Comparison of ENCODE assay signal across 6 cellular contexts in genomic region chr17:4708436-4708835, GRCh38. TPM values are rescaled to one million over a fixed set of nuclear protein-coding genes. Genes with fewer than 3 reads are reported as not detected.
DNase-seq lines count a peak whose midpoint lies in the region; ATAC-seq and TF ChIP-seq lines count a peak whose summit lies in the region.

No MANE protein-coding gene starts in this region.

- DNase-seq in activated T-cell treated with anti-CD3 and anti-CD28 coated beads for 24 hours (ENCODE audit: low read depth) (peak; percentile 46), AML-193 (lab: John Stamatoyannopoulos, UW) (no peak)
- no peak for DNase-seq in activated T-cell treated with anti-CD3 and anti-CD28 coated beads, Interleukin-2, amount 50 U/mL, for 4 hours
- DNase-seq in activated T-helper 2 cell treated with anti-CD3 and anti-CD28 coated beads, Interferon-gamma antibody, Interleukin-2, Interleukin-4, amounts not matched to agents 10 μg/mL and 5 μg/mL and 100 μg/mL, durations not matched to agents 14 hours and 24 hours and 36 hours (ENCODE audit: low spot score), result peak; percentile 66
- peak; percentile 74 to 84 for DNase-seq in stimulated activated naive CD8-positive, alpha-beta T cell treated with anti-CD3 and anti-CD28 coated beads, Interleukin-15, amount 100 ng/mL, for 72 hours

- no peaks in the 10 kb centered on the region for H3K27me3 Mint-ChIP-seq in activated T-cell treated with anti-CD3 and anti-CD28 coated beads, Interleukin-2, amount 50 U/mL, for 4 hours (ENCODE audit: low read depth)
- no peaks in the 10 kb centered on the region for H3K27me3 Mint-ChIP-seq in activated T-helper 2 cell treated with anti-CD3 and anti-CD28 coated beads, Interferon-gamma antibody, Interleukin-2, Interleukin-4, amounts not matched to agents 10 μg/mL and 5 μg/mL and 100 μg/mL, durations not matched to agents 14 hours and 24 hours and 36 hours (ENCODE audit: low read depth)
- H3K27me3 Mint-ChIP-seq in stimulated activated naive CD8-positive, alpha-beta T cell treated with anti-CD3 and anti-CD28 coated beads, Interleukin-15, amount 100 ng/mL, for 72 hours, result no peaks in the 10 kb centered on the region

- no peaks in the 10 kb centered on the region for H3K9me3 Mint-ChIP-seq in activated T-cell treated with anti-CD3 and anti-CD28 coated beads, Interleukin-2, amount 50 U/mL, for 4 hours
- H3K9me3 Mint-ChIP-seq in activated T-helper 2 cell treated with anti-CD3 and anti-CD28 coated beads, Interferon-gamma antibody, Interleukin-2, Interleukin-4, amounts not matched to agents 10 μg/mL and 5 μg/mL and 100 μg/mL, durations not matched to agents 14 hours and 24 hours and 36 hours, result no peaks in the 10 kb centered on the region
- H3K9me3 Mint-ChIP-seq in stimulated activated naive CD8-positive, alpha-beta T cell treated with anti-CD3 and anti-CD28 coated beads, Interleukin-15, amount 100 ng/mL, for 72 hours, result peaks cover 0 to 4% of the 10 kb centered on the region in 2 donors

- H3K27ac Mint-ChIP-seq in activated T-helper 2 cell treated with anti-CD3 and anti-CD28 coated beads, Interferon-gamma antibody, Interleukin-2, Interleukin-4, amounts not matched to agents 10 μg/mL and 5 μg/mL and 100 μg/mL, durations not matched to agents 14 hours and 24 hours and 36 hours, result no peak overlapping the region
- peak overlapping the region; percentile 21 to 77 for H3K27ac Mint-ChIP-seq in stimulated activated naive CD8-positive, alpha-beta T cell treated with anti-CD3 and anti-CD28 coated beads, Interleukin-15, amount 100 ng/mL, for 72 hours

- intact Hi-C loops in activated T-helper 2 cell treated with anti-CD3 and anti-CD28 coated beads, Interferon-gamma antibody, Interleukin-2, Interleukin-4, amounts not matched to agents 10 μg/mL and 5 μg/mL and 100 μg/mL, durations not matched to agents 14 hours and 24 hours and 36 hours (cut with micrococcal nuclease), result loop anchor here (10.0 kb wide), 2 partner anchors 144 to 196 kb away; partner anchors contain the start of genes CHRNE and GGT6

- no peak for TF ChIP-seq POLR2A in GM18505 (IDR thresholded peaks at IDR 0.05; ENCODE audit: borderline replicate concordance, extremely low read depth, insufficient read depth, insufficient read length)

- H3K4me3 Mint-ChIP-seq in activated T-cell treated with anti-CD3 and anti-CD28 coated beads, Interleukin-2, amount 50 U/mL, for 4 hours, result no peak overlapping the region
- H3K4me3 Mint-ChIP-seq in activated T-helper 2 cell treated with anti-CD3 and anti-CD28 coated beads, Interferon-gamma antibody, Interleukin-2, Interleukin-4, amounts not matched to agents 10 μg/mL and 5 μg/mL and 100 μg/mL, durations not matched to agents 14 hours and 24 hours and 36 hours (ENCODE audit: low read depth), result no peak overlapping the region
- H3K4me3 Mint-ChIP-seq in stimulated activated naive CD8-positive, alpha-beta T cell treated with anti-CD3 and anti-CD28 coated beads, Interleukin-15, amount 100 ng/mL, for 72 hours, result peak overlapping the region; percentile 52 to 60

- H3K4me1 Mint-ChIP-seq in activated T-cell treated with anti-CD3 and anti-CD28 coated beads, Interleukin-2, amount 50 U/mL, for 4 hours (ENCODE audit: low read depth), result peaks cover 37% of the 10 kb centered on the region
- H3K4me1 Mint-ChIP-seq in activated T-helper 2 cell treated with anti-CD3 and anti-CD28 coated beads, Interferon-gamma antibody, Interleukin-2, Interleukin-4, amounts not matched to agents 10 μg/mL and 5 μg/mL and 100 μg/mL, durations not matched to agents 14 hours and 24 hours and 36 hours (ENCODE audit: low read depth), result peaks cover 38% of the 10 kb centered on the region
- H3K4me1 Mint-ChIP-seq in stimulated activated naive CD8-positive, alpha-beta T cell treated with anti-CD3 and anti-CD28 coated beads, Interleukin-15, amount 100 ng/mL, for 72 hours, result peaks cover 61% of the 10 kb centered on the region

- peaks cover 2% of the 10 kb centered on the region for H3K36me3 Mint-ChIP-seq in activated T-cell treated with anti-CD3 and anti-CD28 coated beads, Interleukin-2, amount 50 U/mL, for 4 hours (ENCODE audit: insufficient read depth)
- peaks cover 23% of the 10 kb centered on the region for H3K36me3 Mint-ChIP-seq in activated T-helper 2 cell treated with anti-CD3 and anti-CD28 coated beads, Interferon-gamma antibody, Interleukin-2, Interleukin-4, amounts not matched to agents 10 μg/mL and 5 μg/mL and 100 μg/mL, durations not matched to agents 14 hours and 24 hours and 36 hours (ENCODE audit: low read depth)

- ATAC-seq in activated T-cell treated with anti-CD3 and anti-CD28 coated beads, Interleukin-2, amount 50 U/mL, for 4 hours, result no peak
- ATAC-seq in stimulated activated naive CD8-positive, alpha-beta T cell treated with anti-CD3 and anti-CD28 coated beads, Interleukin-15, amount 100 ng/mL, for 72 hours, result no peak
- no peak for ATAC-seq in GM18505 (IDR thresholded peaks at IDR 0.05; ENCODE audit: unreplicated experiment)

RNA-seq across cellular contexts. Expression of gene ARRB2, which starts 2.0 kb away (rescaled TPM):
- 10 to 100 TPM; 89.7 to 99.4 (median 94.7) TPM for total RNA-seq in activated T-cell treated with anti-CD3 and anti-CD28 coated beads, Interleukin-2, amount 50 U/mL, for 4 hours
- 226 and 231 TPM in 2 replicates for total RNA-seq in activated T-helper 2 cell treated with anti-CD3 and anti-CD28 coated beads, Interferon-gamma antibody, Interleukin-2, Interleukin-4, amounts not matched to agents 10 μg/mL and 5 μg/mL and 100 μg/mL, durations not matched to agents 14 hours and 24 hours and 36 hours

RNA-seq across cellular contexts. Expression of gene PELP1, which starts 4.5 kb away (rescaled TPM):
- 100 to 1,000 TPM; 163 to 189 (median 188) TPM for total RNA-seq in activated T-cell treated with anti-CD3 and anti-CD28 coated beads, Interleukin-2, amount 50 U/mL, for 4 hours
- total RNA-seq in activated T-helper 2 cell treated with anti-CD3 and anti-CD28 coated beads, Interferon-gamma antibody, Interleukin-2, Interleukin-4, amounts not matched to agents 10 μg/mL and 5 μg/mL and 100 μg/mL, durations not matched to agents 14 hours and 24 hours and 36 hours, result 115 and 116 TPM in 2 replicates

RNA-seq across cellular contexts. Expression of gene MED11, which starts 22.8 kb away (rescaled TPM):
- 10 to 100 TPM; 19.6 to 21.6 (median 20.6) TPM for total RNA-seq in activated T-cell treated with anti-CD3 and anti-CD28 coated beads, Interleukin-2, amount 50 U/mL, for 4 hours
- total RNA-seq in activated T-helper 2 cell treated with anti-CD3 and anti-CD28 coated beads, Interferon-gamma antibody, Interleukin-2, Interleukin-4, amounts not matched to agents 10 μg/mL and 5 μg/mL and 100 μg/mL, durations not matched to agents 14 hours and 24 hours and 36 hours, result 24.0 and 24.9 TPM in 2 replicates

RNA-seq across cellular contexts. Expression of gene ZMYND15, which starts 31.2 kb away (rescaled TPM):
- under 1 TPM in 1 of 3 donors, not detected in 2; 0.13 TPM for total RNA-seq in activated T-cell treated with anti-CD3 and anti-CD28 coated beads, Interleukin-2, amount 50 U/mL, for 4 hours
- 0.09 TPM in 1 of 2 replicates, not detected in the other for total RNA-seq in activated T-helper 2 cell treated with anti-CD3 and anti-CD28 coated beads, Interferon-gamma antibody, Interleukin-2, Interleukin-4, amounts not matched to agents 10 μg/mL and 5 μg/mL and 100 μg/mL, durations not matched to agents 14 hours and 24 hours and 36 hours

RNA-seq across cellular contexts. Expression of gene CXCL16, which starts 31.3 kb away (rescaled TPM):
- 1 to 10 TPM in 2 of 3 donors, under 1 TPM in 1; 0.76 to 1.5 (median 1.3) TPM for total RNA-seq in activated T-cell treated with anti-CD3 and anti-CD28 coated beads, Interleukin-2, amount 50 U/mL, for 4 hours
- 1.8 and 2.3 TPM in 2 replicates for total RNA-seq in activated T-helper 2 cell treated with anti-CD3 and anti-CD28 coated beads, Interferon-gamma antibody, Interleukin-2, Interleukin-4, amounts not matched to agents 10 μg/mL and 5 μg/mL and 100 μg/mL, durations not matched to agents 14 hours and 24 hours and 36 hours

Comparison
In these comparisons a context has a peak if more than half of its experiments do, and no peak if none do; other contexts are left out.
1. DNase-seq: peak in activated T-cell treated with anti-CD3 and anti-CD28 coated beads for 24 hours (single experiment), activated T-helper 2 cell treated with anti-CD3 and anti-CD28 coated beads, Interferon-gamma antibody, Interleukin-2, Interleukin-4, amounts not matched to agents 10 μg/mL and 5 μg/mL and 100 μg/mL, durations not matched to agents 14 hours and 24 hours and 36 hours (single experiment) and stimulated activated naive CD8-positive, alpha-beta T cell treated with anti-CD3 and anti-CD28 coated beads, Interleukin-15, amount 100 ng/mL, for 72 hours (2 of 2); none in activated T-cell treated with anti-CD3 and anti-CD28 coated beads, Interleukin-2, amount 50 U/mL, for 4 hours (single experiment) and AML-193 (0 of 2).
2. H3K4me3 Mint-ChIP-seq: peak in stimulated activated naive CD8-positive, alpha-beta T cell treated with anti-CD3 and anti-CD28 coated beads, Interleukin-15, amount 100 ng/mL, for 72 hours (2 of 2); none in activated T-cell treated with anti-CD3 and anti-CD28 coated beads, Interleukin-2, amount 50 U/mL, for 4 hours (single experiment) and activated T-helper 2 cell treated with anti-CD3 and anti-CD28 coated beads, Interferon-gamma antibody, Interleukin-2, Interleukin-4, amounts not matched to agents 10 μg/mL and 5 μg/mL and 100 μg/mL, durations not matched to agents 14 hours and 24 hours and 36 hours (single experiment).